ENCODE assay signal across 21 cellular contexts in genomic region chr3:78701537-78701936, GRCh38.
DNase-seq lines count a peak whose midpoint lies in the region; ATAC-seq, FAIRE-seq and TF ChIP-seq lines count a peak whose summit lies in the region.
"Had no signal": no experiment of that assay in that cellular context is flagged by ENCODE, and none has a peak within 500 bp of the region (broad histone marks: within the 10 kb centered on the region; RNA-seq: fewer than 3 reads in every experiment).

No MANE protein-coding gene starts in this region.

- no peaks in the 10 kb centered on the region for H3K79me2 ChIP-seq in H1 (ENCODE audit: control insufficient read depth in 1 of 2, insufficient read depth in 2 of 2, low read length in 2 of 2)

- intact Hi-C loops in Right ventricle myocardium superior (cut with DNase I) (no loop called here), cardiac septum (cut with DNase I) (no loop called here), sciatic nerve (cut with DNase I) (no loop called here), lower lobe of right lung (cut with DNase I) (no loop called here)

- TF ChIP-seq EP300 in H1 (IDR thresholded peaks at IDR 0.05; ENCODE audit: borderline replicate concordance in 1 of 2, low read depth in 2 of 2, low read length in 2 of 2) = no peak

- no peak overlapping the region for H3K18ac ChIP-seq in H1 (ENCODE audit: extremely low read depth, low read length)

- no peak for DNase-seq in Right ventricle myocardium superior
- DNase-seq in cardiac septum (ENCODE audit: low spot score) = no peak
- DNase-seq in LNCaP clone FGC (ENCODE audit: low read depth) = peak; percentile 40
- no peak for DNase-seq in H1 (ENCODE audit: low read depth in 1 of 2, low spot score in 2 of 2)
- no peak for DNase-seq in sciatic nerve (ENCODE audit: low spot score)
- no peak for DNase-seq in RWPE1 (ENCODE audit: low spot score)
- no peak for DNase-seq in lower lobe of right lung
- no peak for DNase-seq in activated CD4-positive, alpha-beta T cell treated with anti-CD3 and anti-CD28 coated beads for 4 hours
- DNase-seq: CD4-positive, alpha-beta T cell; CD8-positive, alpha-beta memory T cell; DMS 273 treated with DMSO at 0.1 percent for 48 hours; DMS79; GDM1; GM23248; H7; HCEC 1CT had no signal

- no peak overlapping the region for H2AFZ ChIP-seq in H1 (ENCODE audit: low read length)
- H2AFZ ChIP-seq: GM23248 had no signal

- 78% methylated on average over 2 of the region's 2 CpGs; no CpG with 5 or more reads in 1 of the 2 experiments for WGBS in H1 (ENCODE audit: extremely low coverage in 1 of 2, insufficient coverage in 1 of 2, insufficient read length in 1 of 2, insufficient replicate concordance in 2 of 2, low coverage in 1 of 2, low lambda C conversion rate in 2 of 2, missing lambda C conversion rate in 1 of 2), 2 experiments

- no peak for TF ChIP-seq CTCF in LNCaP clone FGC (IDR thresholded peaks at IDR 0.05; ENCODE audit: control insufficient read depth, extremely low read depth, insufficient read depth)
- TF ChIP-seq CTCF in H1 (IDR thresholded peaks at IDR 0.05; ENCODE audit: control extremely low read depth in 1 of 3, insufficient read depth in 1 of 3, low read depth in 1 of 3, low read length in 3 of 3) = no peak
- no peak for TF ChIP-seq CTCF in RWPE1 (conservative IDR thresholded peaks at IDR 0.05; ENCODE audit: low read depth)
- TF ChIP-seq CTCF in lower lobe of right lung (IDR thresholded peaks at IDR 0.05) = no peak

- CTCF ChIA-PET in H1 (lab: Charles Lee; ENCODE audit: partially characterized antibody) (no interaction called here), RWPE1 (lab: Yijun Ruan, JAX) (no interaction called here)

- H2BK12ac ChIP-seq in H1 (ENCODE audit: low read depth, low read length) = no peak overlapping the region

- no peak overlapping the region for H3K4ac ChIP-seq in H1 (replicated peaks; ENCODE audit: insufficient read length, low read depth, low read length)

- no peak overlapping the region for H2BK20ac ChIP-seq in H1 (ENCODE audit: low read length)

- H4K5ac ChIP-seq in H1 (ENCODE audit: insufficient read length, low read depth, low read length) = no peak overlapping the region

- POLR2A ChIA-PET in H1 (lab: Charles Lee; ENCODE audit: partially characterized antibody) = no interaction called here
- POLR2A ChIA-PET in RWPE1 (lab: Yijun Ruan, JAX; ENCODE audit: low non-redundant PET) = no interaction called here

- no peak overlapping the region for H3K56ac ChIP-seq in H1 (replicated peaks; ENCODE audit: insufficient read length, low read depth, low read length)

- no peak overlapping the region for H4K8ac ChIP-seq in H1 (ENCODE audit: extremely low read depth, insufficient read depth, low read length)

- no peak overlapping the region for H2BK5ac ChIP-seq in H1 (ENCODE audit: low read depth, low read length)

- H3K36me3 ChIP-seq in H1 (ENCODE audit: control insufficient read depth in 2 of 4, insufficient read depth in 4 of 4, low read length in 3 of 4) = 0 out of 8 replicates have a peak, but pooled peaks cover 0 to 2% (median 0%) of the 10 kb centered on the region in 4 experiments
- H3K36me3 ChIP-seq in lower lobe of right lung = no peaks in the 10 kb centered on the region

- ATAC-seq in Right ventricle myocardium superior (ENCODE audit: poor library complexity) = peak; percentile 52
- ATAC-seq in sciatic nerve = peak; percentile 50
- no peak for ATAC-seq in lower lobe of right lung
- ATAC-seq: GM12878 had no signal

- H3K4me3 ChIP-seq in LNCaP clone FGC (ENCODE audit: low read depth, low read length) (no peak overlapping the region), H1 (ENCODE audit: extremely low read depth in 1 of 4, insufficient read depth in 2 of 4, low read depth in 3 of 4, low read length in 4 of 4) (no peak overlapping the region), lower lobe of right lung (no peak overlapping the region)
- H3K4me3 ChIP-seq: BLaER1 treated with 17β-estradiol and CSF1 and Interleukin-3, amounts not matched to agents 10 nM and 100 nM; GM12878; GM23248 had no signal

- H3K14ac ChIP-seq in H1 (ENCODE audit: insufficient read length) = no peak overlapping the region

- no peaks in the 10 kb centered on the region for H3K9me3 ChIP-seq in H1 (ENCODE audit: insufficient read depth in 2 of 2, low read depth in 1 of 2, low read length in 1 of 2)
- no peaks in the 10 kb centered on the region for H3K9me3 ChIP-seq in lower lobe of right lung

- H3K4me1 ChIP-seq in H1 (replicated peaks in 1 of 4; ENCODE audit: control insufficient read depth in 3 of 4, insufficient read depth in 4 of 4, low read length in 3 of 4) = no peaks in the 10 kb centered on the region
- no peaks in the 10 kb centered on the region for H3K4me1 ChIP-seq in lower lobe of right lung

- H2BK15ac ChIP-seq in H1 (ENCODE audit: low read length) = no peak overlapping the region

- no peak for TF ChIP-seq POLR2A in H1 (IDR thresholded peaks at IDR 0.05; ENCODE audit: control extremely low read depth in 1 of 2, low read depth in 2 of 2, low read length in 2 of 2)

- H3K79me1 ChIP-seq in H1 (ENCODE audit: low read depth, low read length) = no peaks in the 10 kb centered on the region

- H4K20me1 ChIP-seq in H1 (replicated peaks in 1 of 2; ENCODE audit: control insufficient read depth in 1 of 2, insufficient read depth in 2 of 2, low read length in 2 of 2) = peaks cover 0 to 1% of the 10 kb centered on the region in 2 experiments
- H4K20me1 ChIP-seq: BLaER1 treated with 17β-estradiol and CSF1 and Interleukin-3, amounts not matched to agents 10 nM and 100 nM had no signal

- H3K9ac ChIP-seq in H1 (replicated peaks in 1 of 4; ENCODE audit: extremely low read depth in 1 of 4, low read depth in 3 of 4, low read length in 3 of 4) = no peak overlapping the region
- H3K9ac ChIP-seq: BLaER1 treated with 17β-estradiol and CSF1 and Interleukin-3, amounts not matched to agents 10 nM and 100 nM; GM23248 had no signal

- H2AK5ac ChIP-seq in H1 (ENCODE audit: low read depth, low read length) = no peak overlapping the region

- H3K27ac ChIP-seq in H1 (ENCODE audit: low read depth, low read length) (no peak overlapping the region), RWPE1 (no peak overlapping the region), lower lobe of right lung (no peak overlapping the region)
- H3K27ac ChIP-seq: 22Rv1, GM23248 had no signal

- H2BK120ac ChIP-seq in H1 (replicated peaks; ENCODE audit: low read depth, low read length) = no peak overlapping the region

- no peak for TF ChIP-seq RAD21 in H1 (IDR thresholded peaks at IDR 0.05 in 1 of 2, conservative IDR thresholded peaks at IDR 0.05 in 1 of 2; ENCODE audit: low read depth in 2 of 2, low read length in 2 of 2)

- no peaks in the 10 kb centered on the region for H3K23me2 ChIP-seq in H1 (ENCODE audit: low read depth, low read length)

- no peaks in the 10 kb centered on the region for H3K27me3 ChIP-seq in H1 (replicated peaks in 1 of 4; ENCODE audit: control insufficient read depth in 3 of 4, extremely low read depth in 1 of 4, insufficient read depth in 3 of 4, low read length in 3 of 4)
- H3K27me3 ChIP-seq in lower lobe of right lung (ENCODE audit: low read depth) = no peaks in the 10 kb centered on the region
- H3K27me3 ChIP-seq: BLaER1 treated with 17β-estradiol and CSF1 and Interleukin-3, amounts not matched to agents 10 nM and 100 nM had no signal

- no peak overlapping the region for H3K23ac ChIP-seq in H1 (ENCODE audit: insufficient read length)

- H3K4me2 ChIP-seq in H1 (ENCODE audit: insufficient read depth in 1 of 2, low read depth in 2 of 2, low read length in 2 of 2) = no peak overlapping the region

- FAIRE-seq in H1 (lab: Jason Lieb, UNC) = peak; percentile 32
- FAIRE-seq: D721Med, GM12878, GM19239 had no signal

- no peak overlapping the region for H4K91ac ChIP-seq in H1 (replicated peaks; ENCODE audit: insufficient read length, low read length)

TF ChIP-seq in H1, 55 proteins besides CTCF, POLR2A, EP300 and RAD21:
- TF ChIP-seq CTBP2 (IDR thresholded peaks at IDR 0.05; ENCODE audit: borderline replicate concordance, insufficient read depth, insufficient read length, low read length) (no peak), EGR1 (IDR thresholded peaks at IDR 0.05; ENCODE audit: borderline replicate concordance, low read depth, low read length) (no peak), GABPA (IDR thresholded peaks at IDR 0.05; ENCODE audit: borderline replicate concordance, insufficient read depth, low read length) (no peak), RBBP5 (IDR thresholded peaks at IDR 0.05; ENCODE audit: borderline replicate concordance, low read depth, low read length) (no peak), ATF2 (IDR thresholded peaks at IDR 0.05; ENCODE audit: low read length) (no peak), ASH2L (IDR thresholded peaks at IDR 0.05; ENCODE audit: low read length) (no peak), SIRT6 (IDR thresholded peaks at IDR 0.05; ENCODE audit: low read length) (no peak), POU5F1 (IDR thresholded peaks at IDR 0.05; ENCODE audit: low read depth, low read length) (no peak)

Comparison
In these comparisons a context has a peak if more than half of its experiments do, and no peak if none do; other contexts are left out.
1. ATAC-seq: peak in Right ventricle myocardium superior (single experiment) and sciatic nerve (single experiment); none in lower lobe of right lung (0 of 2).